Comparison of ENCODE assay signal across 9 cellular contexts in the genomic region with DNA sequence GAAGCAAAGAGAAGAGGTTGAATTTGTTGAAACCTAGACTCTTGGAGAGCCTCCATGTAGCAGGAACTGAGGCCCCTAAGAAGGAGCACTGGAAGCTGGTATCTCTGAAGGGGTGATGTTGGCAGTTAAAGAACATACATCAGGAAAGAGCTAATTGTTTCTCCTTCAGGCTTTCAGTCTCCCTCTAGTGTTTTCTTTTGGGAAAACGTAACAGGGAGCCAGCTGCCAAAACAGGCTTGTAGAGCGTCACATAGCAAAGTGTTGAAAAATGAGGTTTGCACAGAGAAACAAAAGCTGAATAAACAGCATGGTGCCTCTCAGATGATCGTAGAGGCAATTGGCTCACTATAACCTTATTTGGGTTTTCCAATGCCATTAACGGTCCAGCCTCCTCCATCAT. TPM values are rescaled to one million over a fixed set of nuclear protein-coding genes. Genes with fewer than 3 reads are reported as not detected.
DNase-seq lines count a peak whose midpoint lies in the region; TF ChIP-seq lines count a peak whose summit lies in the region.
"Had no signal": no experiment of that assay in that cellular context is flagged by ENCODE, and none has a peak within 500 bp of the region (broad histone marks: within the 10 kb centered on the region; RNA-seq: fewer than 3 reads in every experiment).

No MANE protein-coding gene starts in this region.

- no peaks in the 10 kb centered on the region for H3K4me1 Mint-ChIP-seq in activated CD4-positive, alpha-beta T cell treated with anti-CD3 and anti-CD28 coated beads, Interleukin-2, amount 10 ng/mL, durations not matched to agents 7 days and 5 days

- H4K20me1 ChIP-seq in Karpas-422 (ENCODE audit: insufficient read depth, low read depth, low read length) = no peaks in the 10 kb centered on the region

- H3K4me1 ChIP-seq in Karpas-422 (ENCODE audit: low read length) = no peaks in the 10 kb centered on the region

- H3K4me2 ChIP-seq in Karpas-422 (ENCODE audit: low read depth, low read length, poor library complexity, severe bottlenecking) = no peak overlapping the region

- H3K4me3 ChIP-seq in Karpas-422 (ENCODE audit: low read length) = no peak overlapping the region
- H3K4me3 ChIP-seq in WERI-Rb-1 (ENCODE audit: low read depth, low read length) = no peak overlapping the region
- H3K4me3 ChIP-seq in MG63 = no peak overlapping the region

- H3K27me3 ChIP-seq in Karpas-422 (ENCODE audit: low read length) (no peaks in the 10 kb centered on the region), WERI-Rb-1 (ENCODE audit: insufficient read depth, low read depth, severe bottlenecking) (no peaks in the 10 kb centered on the region), MG63 (no peaks in the 10 kb centered on the region; the same call in 1 of the 2 replicates)

- H3K36me3 ChIP-seq in Karpas-422 (ENCODE audit: insufficient read depth, low read length) (no peaks in the 10 kb centered on the region), WERI-Rb-1 (no peaks in the 10 kb centered on the region), MG63 (no peaks in the 10 kb centered on the region)

- H3K9me3 Mint-ChIP-seq in activated CD4-positive, alpha-beta T cell treated with anti-CD3 and anti-CD28 coated beads, Interleukin-2, amount 10 ng/mL, durations not matched to agents 7 days and 5 days = no peaks in the 10 kb centered on the region

- CTCF ChIA-PET in activated CD4-positive, alpha-beta T cell treated with anti-CD3 and anti-CD28 coated beads, Interleukin-2, amount 10 ng/mL, durations not matched to agents 7 days and 5 days (lab: Charles Lee) = interaction anchor here (1.2 kb wide), 1 partner anchor 78 kb away, joined by 3 read pairs; no protein-coding TSS in a partner anchor

- H3K9me3 ChIP-seq in Karpas-422 (ENCODE audit: low read length) (no peaks in the 10 kb centered on the region), WERI-Rb-1 (ENCODE audit: severe bottlenecking) (peaks cover 4% of the 10 kb centered on the region), MG63 (no peaks in the 10 kb centered on the region)

- H3K27me3 Mint-ChIP-seq in activated CD4-positive, alpha-beta T cell treated with anti-CD3 and anti-CD28 coated beads, Interleukin-2, amount 10 ng/mL, durations not matched to agents 7 days and 5 days = no peaks in the 10 kb centered on the region

- H3K36me3 Mint-ChIP-seq in activated CD4-positive, alpha-beta T cell treated with anti-CD3 and anti-CD28 coated beads, Interleukin-2, amount 10 ng/mL, durations not matched to agents 7 days and 5 days (ENCODE audit: low read depth) = no peaks in the 10 kb centered on the region

- H3K27ac ChIP-seq in Karpas-422 (ENCODE audit: low read length) (no peak overlapping the region), WERI-Rb-1 (no peak overlapping the region)

- no peak overlapping the region for H3K4me3 Mint-ChIP-seq in activated CD4-positive, alpha-beta T cell treated with anti-CD3 and anti-CD28 coated beads, Interleukin-2, amount 10 ng/mL, durations not matched to agents 7 days and 5 days

- H3K9me2 ChIP-seq in Karpas-422 (replicated peaks; ENCODE audit: insufficient read depth, low read length) = no peaks in the 10 kb centered on the region

- POLR2A ChIA-PET in activated CD4-positive, alpha-beta T cell treated with anti-CD3 and anti-CD28 coated beads, Interleukin-2, amount 10 ng/mL, durations not matched to agents 7 days and 5 days (lab: Charles Lee) = no interaction called here

- no peak overlapping the region for H3K9ac ChIP-seq in Karpas-422 (ENCODE audit: low read length)

- H3K27ac Mint-ChIP-seq in activated CD4-positive, alpha-beta T cell treated with anti-CD3 and anti-CD28 coated beads, Interleukin-2, amount 10 ng/mL, durations not matched to agents 7 days and 5 days = no peak overlapping the region

- no peak overlapping the region for H2AFZ ChIP-seq in Karpas-422 (ENCODE audit: low read length)

- H3K79me2 ChIP-seq in Karpas-422 (ENCODE audit: low read length) = no peaks in the 10 kb centered on the region

- TF ChIP-seq CTCF in WERI-Rb-1 (IDR thresholded peaks at IDR 0.05; ENCODE audit: low read depth, low read length) = peak; percentile 57; the same call in 1 of the 2 replicates

- DNase-seq in DMS114 treated with DMSO at 0.1 percent for 48 hours (lab: John Stamatoyannopoulos, UW; ENCODE audit: unreplicated experiment) = peak; percentile 37
- peak; percentile 49 for DNase-seq in Karpas-422
- DNase-seq in WERI-Rb-1 = no peak
- DNase-seq in lung microvascular endothelial cell (ENCODE audit: low read depth in 2 of 2) = peak; percentile 9 to 13
- no peak for DNase-seq in activated T-cell treated with anti-CD3 and anti-CD28 coated beads, Interleukin-2, amount 50 U/mL, for 1 hour
- no peak for DNase-seq in activated CD4-positive, alpha-beta T cell treated with anti-CD3 and anti-CD28 coated beads, Interleukin-2, amount 10 ng/mL, durations not matched to agents 7 days and 5 days
- DNase-seq in putamen (ENCODE audit: low spot score) = no peak
- DNase-seq in MG63 = no peak
- DNase-seq: stimulated activated CD4-positive, alpha-beta T cell treated with anti-CD3 and anti-CD28 coated beads, Interleukin-4, amount 100 ng/mL, for 1 hour had no signal

RNA-seq across cellular contexts. Expression of a gene that starts 46.9 kb away (rescaled TPM):
- total RNA-seq in Karpas-422 (2014; rRNA removed; shearing (Covaris generic); ENCODE audit: low replicate concordance) = 79.7 and 117 TPM in 2 replicates
- 56.2 and 65.1 TPM in 2 replicates for total RNA-seq in lung microvascular endothelial cell
- 100 to 1,000 TPM; 143 to 159 TPM for total RNA-seq in activated CD4-positive, alpha-beta T cell treated with anti-CD3 and anti-CD28 coated beads, Interleukin-2, amount 10 ng/mL, durations not matched to agents 7 days and 5 days
- total RNA-seq in MG63 (2014; rRNA removed; shearing (Covaris generic); ENCODE audit: low replicate concordance) = 53.1 and 59.3 TPM in 2 replicates

Comparison
In these comparisons a context has a peak if more than half of its experiments do, and no peak if none do; other contexts are left out.
1. DNase-seq: peak in DMS114 treated with DMSO at 0.1 percent for 48 hours (single experiment), Karpas-422 (single experiment) and lung microvascular endothelial cell (2 of 2); none in WERI-Rb-1 (single experiment), activated T-cell treated with anti-CD3 and anti-CD28 coated beads, Interleukin-2, amount 50 U/mL, for 1 hour (single experiment), activated CD4-positive, alpha-beta T cell treated with anti-CD3 and anti-CD28 coated beads, Interleukin-2, amount 10 ng/mL, durations not matched to agents 7 days and 5 days (single experiment), putamen (single experiment) and MG63 (single experiment).